1 cellular context compared by ENCODE assay signal in the genomic region with DNA sequence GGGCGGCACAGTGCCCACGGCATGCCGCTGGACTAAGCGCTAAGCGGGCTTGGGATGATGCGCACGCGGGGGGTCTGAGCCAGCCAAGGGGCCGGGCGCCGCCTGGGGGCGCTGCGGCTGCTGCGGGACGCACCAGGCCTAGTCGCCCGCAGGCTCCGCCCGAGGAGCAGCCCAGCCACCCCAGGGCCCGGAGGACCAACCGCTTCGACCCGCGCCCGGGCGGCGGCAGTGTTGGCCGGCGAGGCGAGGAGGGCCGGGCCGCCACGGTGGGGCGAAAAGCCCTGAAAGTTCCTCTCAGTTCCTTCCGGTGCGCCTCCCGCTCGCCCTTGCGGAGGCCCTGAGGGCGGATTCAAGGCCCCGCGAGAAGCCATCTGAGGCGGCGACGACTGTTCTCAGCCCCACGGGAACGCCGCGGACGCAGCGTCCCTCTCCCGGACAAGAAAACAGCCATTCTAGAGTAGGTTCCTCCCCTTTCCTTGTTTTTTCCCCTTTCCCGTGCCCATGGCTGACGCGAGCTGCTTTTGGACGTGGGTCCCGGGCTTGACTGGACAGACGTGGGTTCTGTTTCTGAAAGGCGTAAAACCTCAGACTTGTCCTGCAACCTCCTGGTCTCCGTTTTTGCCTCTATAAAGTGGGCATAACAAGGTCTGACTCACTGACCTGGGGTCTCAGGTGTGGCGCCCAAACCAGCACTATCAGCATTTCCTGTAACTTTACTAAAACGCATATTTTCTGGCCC.
TF ChIP-seq lines count a peak whose summit lies in the region.

TSS of gene ANKAR (plus strand) at position 297 of the 739 bp plus-strand sequence. CDS start 1,821 bp downstream, outside the sequence.

TF ChIP-seq in SK-N-SH, 30 proteins besides CTCF, POLR2A, EP300 and RAD21:
- TF ChIP-seq CHD2 (IDR thresholded peaks at IDR 0.05; ENCODE audit: low read length, partially characterized antibody), result peak; percentile 81
- no peak for TF ChIP-seq MEF2A (IDR thresholded peaks at IDR 0.05; ENCODE audit: borderline replicate concordance, low read depth)
- peak; percentile 60; the same call in 1 of the 2 replicates for TF ChIP-seq GABPA (IDR thresholded peaks at IDR 0.05; ENCODE audit: low read depth)
- peak; percentile 71 for TF ChIP-seq YY1 (IDR thresholded peaks at IDR 0.05; ENCODE audit: low read depth)
- peak; percentile 57; the same call in 1 of the 2 replicates for TF ChIP-seq NRF1 (IDR thresholded peaks at IDR 0.05; ENCODE audit: low read depth, low read length)
- no peak for TF ChIP-seq RXRA (IDR thresholded peaks at IDR 0.05; ENCODE audit: borderline replicate concordance, low read depth)
- no peak for TF ChIP-seq RFX5 (IDR thresholded peaks at IDR 0.05; ENCODE audit: low read length)
- TF ChIP-seq SIN3A (IDR thresholded peaks at IDR 0.05; ENCODE audit: borderline replicate concordance, low read depth, low read length), result peak; percentile 70; the same call in 1 of the 2 replicates
- TF ChIP-seq POLR2AphosphoS5 (IDR thresholded peaks at IDR 0.05; ENCODE audit: low read depth, low read length), result peak; percentile 66; the same call in 1 of the 2 replicates
- TF ChIP-seq FOXJ3 (CRISPR knock-in tag; IDR thresholded peaks at IDR 0.05), result 0 out of 2 replicates have a peak, but pooled peaks have one; percentile 17
- TF ChIP-seq MXI1 (IDR thresholded peaks at IDR 0.05; ENCODE audit: low read depth, low read length), result peak; percentile 73
- TF ChIP-seq ZBTB33 (IDR thresholded peaks at IDR 0.05; ENCODE audit: borderline replicate concordance, low read depth), result peak; percentile 43; the same call in 1 of the 2 replicates
- peak; percentile 49 for TF ChIP-seq SMC3 (IDR thresholded peaks at IDR 0.05; ENCODE audit: low read depth, low read length)
- TF ChIP-seq, protein P1, sequence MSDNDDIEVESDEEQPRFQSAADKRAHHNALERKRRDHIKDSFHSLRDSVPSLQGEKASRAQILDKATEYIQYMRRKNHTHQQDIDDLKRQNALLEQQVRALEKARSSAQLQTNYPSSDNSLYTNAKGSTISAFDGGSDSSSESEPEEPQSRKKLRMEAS (IDR thresholded peaks at IDR 0.05; ENCODE audit: low read depth), result peak; percentile 86
- peak; percentile 44 for TF ChIP-seq NFIC (IDR thresholded peaks at IDR 0.05; ENCODE audit: borderline replicate concordance)
- no peak for TF ChIP-seq FOXM1 (IDR thresholded peaks at IDR 0.05; ENCODE audit: low read depth)
- no peak for TF ChIP-seq IRF3 (IDR thresholded peaks at IDR 0.05; ENCODE audit: low read depth, low read length)
- TF ChIP-seq, protein P2, sequence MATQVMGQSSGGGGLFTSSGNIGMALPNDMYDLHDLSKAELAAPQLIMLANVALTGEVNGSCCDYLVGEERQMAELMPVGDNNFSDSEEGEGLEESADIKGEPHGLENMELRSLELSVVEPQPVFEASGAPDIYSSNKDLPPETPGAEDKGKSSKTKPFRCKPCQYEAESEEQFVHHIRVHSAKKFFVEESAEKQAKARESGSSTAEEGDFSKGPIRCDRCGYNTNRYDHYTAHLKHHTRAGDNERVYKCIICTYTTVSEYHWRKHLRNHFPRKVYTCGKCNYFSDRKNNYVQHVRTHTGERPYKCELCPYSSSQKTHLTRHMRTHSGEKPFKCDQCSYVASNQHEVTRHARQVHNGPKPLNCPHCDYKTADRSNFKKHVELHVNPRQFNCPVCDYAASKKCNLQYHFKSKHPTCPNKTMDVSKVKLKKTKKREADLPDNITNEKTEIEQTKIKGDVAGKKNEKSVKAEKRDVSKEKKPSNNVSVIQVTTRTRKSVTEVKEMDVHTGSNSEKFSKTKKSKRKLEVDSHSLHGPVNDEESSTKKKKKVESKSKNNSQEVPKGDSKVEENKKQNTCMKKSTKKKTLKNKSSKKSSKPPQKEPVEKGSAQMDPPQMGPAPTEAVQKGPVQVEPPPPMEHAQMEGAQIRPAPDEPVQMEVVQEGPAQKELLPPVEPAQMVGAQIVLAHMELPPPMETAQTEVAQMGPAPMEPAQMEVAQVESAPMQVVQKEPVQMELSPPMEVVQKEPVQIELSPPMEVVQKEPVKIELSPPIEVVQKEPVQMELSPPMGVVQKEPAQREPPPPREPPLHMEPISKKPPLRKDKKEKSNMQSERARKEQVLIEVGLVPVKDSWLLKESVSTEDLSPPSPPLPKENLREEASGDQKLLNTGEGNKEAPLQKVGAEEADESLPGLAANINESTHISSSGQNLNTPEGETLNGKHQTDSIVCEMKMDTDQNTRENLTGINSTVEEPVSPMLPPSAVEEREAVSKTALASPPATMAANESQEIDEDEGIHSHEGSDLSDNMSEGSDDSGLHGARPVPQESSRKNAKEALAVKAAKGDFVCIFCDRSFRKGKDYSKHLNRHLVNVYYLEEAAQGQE (IDR thresholded peaks at IDR 0.05; ENCODE audit: low read depth, low read length), result 0 out of 2 replicates have a peak, but pooled peaks have one; percentile 9
TF ChIP-seq in SK-N-SH: peak in this region for 13.
